8 cellular contexts compared by ENCODE assay signal in the genomic region with DNA sequence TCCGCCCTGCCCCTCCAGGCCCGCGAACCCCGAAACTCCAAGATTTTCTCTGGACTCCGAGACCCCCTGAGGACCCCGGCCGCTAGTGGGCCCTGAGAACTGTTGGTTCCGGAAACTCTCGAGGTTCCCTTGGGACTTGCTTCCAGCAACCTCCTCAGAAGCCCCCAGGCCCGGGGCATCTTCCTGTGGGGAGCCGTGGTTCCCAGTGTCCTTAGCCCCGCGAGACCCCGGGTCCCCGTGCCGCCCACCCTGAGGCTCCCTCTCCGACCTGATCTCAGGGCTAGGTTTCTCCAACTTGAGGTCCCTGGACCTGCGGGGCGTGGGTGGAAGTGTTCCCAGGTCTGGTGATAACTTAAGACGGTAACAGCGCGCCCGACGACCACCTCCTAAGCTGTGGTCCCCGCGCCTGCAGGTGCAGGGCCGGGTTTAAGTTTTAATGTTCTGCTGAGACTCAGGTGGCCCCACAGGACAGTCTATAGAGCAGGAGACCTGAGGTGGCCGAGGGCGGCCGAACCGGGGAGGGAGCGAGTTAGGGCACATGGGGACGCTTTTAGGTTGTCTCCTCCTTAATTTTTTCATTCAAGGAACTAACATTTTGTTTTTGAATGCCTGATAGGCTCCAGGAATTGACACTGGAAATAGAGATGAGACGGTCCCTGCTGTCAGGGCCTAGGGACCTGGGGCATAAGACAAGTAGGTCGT. TPM values are rescaled to one million over a fixed set of nuclear protein-coding genes. Genes with fewer than 3 reads are reported as not detected.
A peak's percentile ranks its signal among the peaks of the same experiment; 100 is the strongest.
DNase-seq lines count a peak whose midpoint lies in the region; ATAC-seq and TF ChIP-seq lines count a peak whose summit lies in the region.

No MANE protein-coding gene starts in this region.

- H3K27ac Mint-ChIP-seq in CD8-positive, alpha-beta memory T cell: peak overlapping the region; percentile 70 to 97 (median 93)
- peak overlapping the region; percentile 87 for H3K27ac Mint-ChIP-seq in dendritic cell treated with granulocyte-macrophage colony-stimulating factor and Interleukin-4, amounts not matched to agents 40 ng/mL and 50 ng/mL, for 4 days
- H3K27ac Mint-ChIP-seq in naive B cell: peak overlapping the region; percentile 49 to 94 (median 90)

- no peaks in the 10 kb centered on the region for H3F3A ChIP-seq in OCI-LY1 (ENCODE audit: insufficient read depth, low read length)

- POLR2A ChIA-PET in CD8-positive, alpha-beta memory T cell (lab: Charles Lee): interaction anchor here (0.5 kb wide), 2 partner anchors 53 to 656 kb away, joined by 3 to 4 read pairs; no protein-coding TSS in a partner anchor

- no peaks in the 10 kb centered on the region for H3K36me3 ChIP-seq in CD8-positive, alpha-beta memory T cell (ENCODE audit: insufficient read depth, low read length)
- H3K36me3 ChIP-seq in OCI-LY1 (ENCODE audit: insufficient read depth, low read length): no peaks in the 10 kb centered on the region

- peak overlapping the region; percentile 68 for H3K4me3 ChIP-seq in CD8-positive, alpha-beta memory T cell (ENCODE audit: low read length)
- H3K4me3 ChIP-seq in OCI-LY1 (ENCODE audit: low read depth, low read length, poor library complexity, severe bottlenecking): peak overlapping the region; percentile 91

- H3K4me2 ChIP-seq in OCI-LY1 (ENCODE audit: low read length): peak overlapping the region; percentile 79

- no peaks in the 10 kb centered on the region for H3K27me3 ChIP-seq in CD8-positive, alpha-beta memory T cell (ENCODE audit: insufficient read depth, low read length, poor library complexity, severe bottlenecking)
- H3K27me3 ChIP-seq in OCI-LY1 (ENCODE audit: insufficient read depth, low read length): no peaks in the 10 kb centered on the region

- peaks cover 41 to 57% (median 53%) of the 10 kb centered on the region in 3 donors for H3K4me1 Mint-ChIP-seq in CD8-positive, alpha-beta memory T cell
- H3K4me1 Mint-ChIP-seq in dendritic cell treated with granulocyte-macrophage colony-stimulating factor and Interleukin-4, amounts not matched to agents 40 ng/mL and 50 ng/mL, for 4 days (ENCODE audit: low read depth): peaks cover 88% of the 10 kb centered on the region
- peaks cover 37 to 48% (median 42%) of the 10 kb centered on the region in 3 donors for H3K4me1 Mint-ChIP-seq in naive B cell

- no peak for DNase-seq in CD8-positive, alpha-beta memory T cell
- DNase-seq in naive B cell (no peak), DMS 273 (lab: John Stamatoyannopoulos, UW; ENCODE audit: unreplicated experiment) (no peak), hippocampal formation (lab: John Stamatoyannopoulos, UW) (no peak)

- no peaks in the 10 kb centered on the region for H3K9me3 Mint-ChIP-seq in CD8-positive, alpha-beta memory T cell
- H3K9me3 Mint-ChIP-seq in dendritic cell treated with granulocyte-macrophage colony-stimulating factor and Interleukin-4, amounts not matched to agents 40 ng/mL and 50 ng/mL, for 4 days: no peaks in the 10 kb centered on the region
- no peaks in the 10 kb centered on the region for H3K9me3 Mint-ChIP-seq in naive B cell

- ATAC-seq in naive B cell (ENCODE audit: low read depth in 2 of 2): no peak
- ATAC-seq in GM18502 (IDR thresholded peaks at IDR 0.05; ENCODE audit: poor library complexity, unreplicated experiment): no peak
- no peak for ATAC-seq in HG02759 (IDR thresholded peaks at IDR 0.05; ENCODE audit: unreplicated experiment)

- TF ChIP-seq CTCF in OCI-LY1 (IDR thresholded peaks at IDR 0.05; ENCODE audit: low read length): no peak

- H3K9me2 ChIP-seq in OCI-LY1 (ENCODE audit: low read depth, low read length): no peaks in the 10 kb centered on the region

- peaks cover 0 to 27% (median 2%) of the 10 kb centered on the region in 3 donors for H3K36me3 Mint-ChIP-seq in CD8-positive, alpha-beta memory T cell
- H3K36me3 Mint-ChIP-seq in dendritic cell treated with granulocyte-macrophage colony-stimulating factor and Interleukin-4, amounts not matched to agents 40 ng/mL and 50 ng/mL, for 4 days (ENCODE audit: low read depth): peaks cover 24% of the 10 kb centered on the region
- H3K36me3 Mint-ChIP-seq in naive B cell: no peaks in the 10 kb centered on the region

- intact Hi-C loops in dendritic cell treated with granulocyte-macrophage colony-stimulating factor and Interleukin-4, amounts not matched to agents 40 ng/mL and 50 ng/mL, for 4 days (cut with micrococcal nuclease): loop anchor here (10.0 kb wide), 2 partner anchors 46 to 124 kb away; no protein-coding TSS in a partner anchor

- peak overlapping the region; percentile 84 to 93 (median 88) for H3K4me3 Mint-ChIP-seq in CD8-positive, alpha-beta memory T cell
- peak overlapping the region; percentile 91 for H3K4me3 Mint-ChIP-seq in dendritic cell treated with granulocyte-macrophage colony-stimulating factor and Interleukin-4, amounts not matched to agents 40 ng/mL and 50 ng/mL, for 4 days
- H3K4me3 Mint-ChIP-seq in naive B cell: peak overlapping the region; percentile 85 to 93 (median 90)

- peak overlapping the region; percentile 90 for H3K9ac ChIP-seq in OCI-LY1 (ENCODE audit: low read length)

- H3K27me3 Mint-ChIP-seq in CD8-positive, alpha-beta memory T cell: no peaks in the 10 kb centered on the region
- H3K27me3 Mint-ChIP-seq in dendritic cell treated with granulocyte-macrophage colony-stimulating factor and Interleukin-4, amounts not matched to agents 40 ng/mL and 50 ng/mL, for 4 days: no peaks in the 10 kb centered on the region
- H3K27me3 Mint-ChIP-seq in naive B cell: no peaks in the 10 kb centered on the region

- H3K4me1 ChIP-seq in CD8-positive, alpha-beta memory T cell (ENCODE audit: insufficient read depth, low read length): peaks cover 34% of the 10 kb centered on the region
- peaks cover 22% of the 10 kb centered on the region for H3K4me1 ChIP-seq in OCI-LY1 (ENCODE audit: insufficient read depth, low read length, severe bottlenecking)

- H3K27ac ChIP-seq in CD8-positive, alpha-beta memory T cell (ENCODE audit: low read depth, low read length): peak overlapping the region; percentile 80
- H3K27ac ChIP-seq in OCI-LY1 (ENCODE audit: low read depth, low read length, poor library complexity, severe bottlenecking): no peak overlapping the region

- H3K9me3 ChIP-seq in CD8-positive, alpha-beta memory T cell (ENCODE audit: low read length): no peaks in the 10 kb centered on the region
- no peaks in the 10 kb centered on the region for H3K9me3 ChIP-seq in OCI-LY1 (ENCODE audit: low read length)

- no peaks in the 10 kb centered on the region for H3K79me2 ChIP-seq in OCI-LY1 (ENCODE audit: insufficient read depth, low read length)

- H2AFZ ChIP-seq in OCI-LY1 (ENCODE audit: low read length): no peak overlapping the region

- CTCF ChIA-PET in CD8-positive, alpha-beta memory T cell (lab: Charles Lee): interaction anchor here (0.7 to 1.9 kb wide), 2 partner anchors 7 to 10 kb away, joined by 3 to 4 read pairs; no protein-coding TSS in a partner anchor

- no peaks in the 10 kb centered on the region for H4K20me1 ChIP-seq in OCI-LY1 (ENCODE audit: insufficient read depth, low read length)

RNA-seq across cellular contexts. Expression of a gene that starts 0.7 kb away (rescaled TPM):
- 10 to 100 TPM; 28.1 to 28.4 TPM for total RNA-seq in CD8-positive, alpha-beta memory T cell
- 27.8 TPM for polyA plus RNA-seq in CD8-positive, alpha-beta memory T cell
- 10 to 100 TPM; 11.2 to 72.1 (median 37.0) TPM for polyA plus RNA-seq in naive B cell (ENCODE audit: low read depth in 6 of 6)

RNA-seq across cellular contexts. Expression of a gene that starts 25.7 kb away (rescaled TPM):
- total RNA-seq in CD8-positive, alpha-beta memory T cell: not detected
- polyA plus RNA-seq in CD8-positive, alpha-beta memory T cell: not detected
- under 1 TPM in 2 of 6 donors, not detected in 4; 0.55 to 0.57 TPM for polyA plus RNA-seq in naive B cell (ENCODE audit: low read depth in 6 of 6)
